10 cellular contexts compared by ENCODE assay signal in genomic region chr6:137223370-137224131, GRCh38. TPM values are rescaled to one million over a fixed set of nuclear protein-coding genes. Genes with fewer than 3 reads are reported as not detected.
A peak's percentile ranks its signal among the peaks of the same experiment; 100 is the strongest.
DNase-seq lines count a peak whose midpoint lies in the region; ATAC-seq and TF ChIP-seq lines count a peak whose summit lies in the region.
"Had no signal": no experiment of that assay in that cellular context is flagged by ENCODE, and none has a peak within 500 bp of the region (broad histone marks: within the 10 kb centered on the region; RNA-seq: fewer than 3 reads in every experiment).

No MANE protein-coding gene starts in this region.

- DNase-seq in HL-60 (ENCODE audit: low read depth in 1 of 2, low spot score in 1 of 2) (peak; percentile 83 to 89), RPMI8226 (peak; percentile 77), smooth muscle cell of the brain vasculature (ENCODE audit: low read depth, low spot score) (peak; percentile 88), NCI-H146 treated with DMSO at 0.1 percent for 48 hours (lab: John Stamatoyannopoulos, UW; ENCODE audit: unreplicated experiment) (no peak), A673 (ENCODE audit: low spot score) (no peak)
- DNase-seq: mesendoderm, NCI-H2107 had no signal

- CTCF ChIA-PET in A673 (lab: Charles Lee) = no interaction called here

- TF ChIP-seq CTCF in HL-60 (IDR thresholded peaks at IDR 0.05; ENCODE audit: insufficient read depth, low read length) (no peak), A673 (conservative IDR thresholded peaks at IDR 0.05; ENCODE audit: low read depth, low read length) (no peak)

- no peaks in the 10 kb centered on the region for H3K9me3 ChIP-seq in A673 (ENCODE audit: low read depth, low read length, poor library complexity, severe bottlenecking)

- H3K4me1 ChIP-seq in A673 (ENCODE audit: insufficient read depth, low read length, poor library complexity, severe bottlenecking) = peaks cover 3% of the 10 kb centered on the region

- H3K27me3 ChIP-seq in HL-60 (ENCODE audit: insufficient read depth, poor library complexity, severe bottlenecking) (no peaks in the 10 kb centered on the region), A673 (replicated peaks; ENCODE audit: insufficient read depth, low read depth, low read length, poor library complexity) (no peaks in the 10 kb centered on the region)

- H3K27ac ChIP-seq in HL-60 (replicated peaks) = peak overlapping the region; percentile 91
- no peak overlapping the region for H3K27ac ChIP-seq in A673 (ENCODE audit: low read depth, low read length, poor library complexity, severe bottlenecking)

- POLR2A ChIA-PET in A673 (lab: Charles Lee; ENCODE audit: low non-redundant PET) = no interaction called here

- intact Hi-C loops in A673 (cut with micrococcal nuclease; ENCODE audit: unreplicated experiment) = no loop called here

- ATAC-seq in esophagus mucosa = peak; percentile 42
- ATAC-seq in GM19328 (IDR thresholded peaks at IDR 0.05; ENCODE audit: unreplicated experiment) = no peak
- ATAC-seq in GM19452 (IDR thresholded peaks at IDR 0.05; ENCODE audit: unreplicated experiment) = no peak

- H3K4me3 ChIP-seq in HL-60 (replicated peaks; ENCODE audit: insufficient read depth, low read length) (no peak overlapping the region), A673 (ENCODE audit: low read depth, low read length, poor library complexity, severe bottlenecking) (no peak overlapping the region)

- BruUV-seq in A673 (replicated peaks; lab: Mats Ljungman, UMichigan) = no TSS peak

- no peaks in the 10 kb centered on the region for H3K36me3 ChIP-seq in A673 (ENCODE audit: insufficient read depth, low read length, poor library complexity, severe bottlenecking)

RNA-seq across cellular contexts. Expression of gene IFNGR1, which starts 4.4 kb away (rescaled TPM):
- total RNA-seq in esophagus mucosa (53.5 TPM), A673 (2021) (18.4 and 19.3 TPM in 2 replicates)

RNA-seq across cellular contexts. Expression of gene IL22RA2, which starts 50.1 kb away (rescaled TPM):
- total RNA-seq in esophagus mucosa = not detected
- not detected in 2 replicates for total RNA-seq in A673 (2021)

Comparison
In these comparisons a context has a peak if more than half of its experiments do, and no peak if none do; other contexts are left out.
1. DNase-seq: peak in HL-60 (2 of 2), RPMI8226 (single experiment) and smooth muscle cell of the brain vasculature (single experiment); none in NCI-H146 treated with DMSO at 0.1 percent for 48 hours (single experiment) and A673 (single experiment).